15 cellular contexts compared by ENCODE assay signal in genomic region chr2:215270118-215270451, GRCh38. TPM values are rescaled to one million over a fixed set of nuclear protein-coding genes. Genes with fewer than 3 reads are reported as not detected.
DNase-seq lines count a peak whose midpoint lies in the region; ATAC-seq, FAIRE-seq and TF ChIP-seq lines count a peak whose summit lies in the region.
"Had no signal": no experiment of that assay in that cellular context is flagged by ENCODE, and none has a peak within 500 bp of the region (broad histone marks: within the 10 kb centered on the region; RNA-seq: fewer than 3 reads in every experiment).

No MANE protein-coding gene starts in this region.

- no peaks in the 10 kb centered on the region for H4K20me1 ChIP-seq in PC-3 (ENCODE audit: low read length)
- no peaks in the 10 kb centered on the region for H4K20me1 ChIP-seq in smooth muscle cell (ENCODE audit: low read depth)

- H3K27me3 ChIP-seq in PC-3 (ENCODE audit: low read length) (no peaks in the 10 kb centered on the region), endodermal cell (ENCODE audit: control insufficient read depth, insufficient read depth, low read length, poor library complexity, severe bottlenecking) (no peaks in the 10 kb centered on the region), smooth muscle cell (ENCODE audit: low read depth) (no peaks in the 10 kb centered on the region), prostate gland (replicated peaks; ENCODE audit: insufficient read depth) (no peaks in the 10 kb centered on the region)
- H3K27me3 ChIP-seq: transverse colon had no signal

- intact Hi-C loops in PC-3 (cut with micrococcal nuclease) (no loop called here), prostate gland (cut with DNase I) (loop anchor here (10.0 kb wide), 1 partner anchor 1465 kb away; no protein-coding TSS in a partner anchor)

- 99 to 100% methylated on average over 3 of the region's 4 CpGs for WGBS in endodermal cell (ENCODE audit: insufficient coverage in 1 of 2, insufficient read length in 1 of 2), 2 experiments
- 68% methylated on average over 4 of the region's 4 CpGs for WGBS in smooth muscle cell (ENCODE audit: low lambda C conversion rate)
- WGBS in prostate gland = 56% methylated on average over 4 of the region's 4 CpGs

- H3K4me3 Mint-ChIP-seq in endodermal cell = no peak overlapping the region
- H3K4me3 Mint-ChIP-seq: activated T-helper 1 cell treated with anti-CD3 and anti-CD28 coated beads, Interleukin-12 subunit alpha, Interleukin-12 subunit beta, Interleukin-2, Interleukin-4 antibody, amounts not matched to agents 30 ng/mL and 10 ng/mL and 1 ng/mL, durations not matched to agents 14 hours and 24 hours and 36 hours; memory B cell; stimulated activated effector memory CD8-positive, alpha-beta T cell treated with anti-CD3 and anti-CD28 coated beads, Interleukin-12 subunit alpha, Interleukin-12 subunit beta, amount 100 ng/mL, for 72 hours; T-helper 1 cell treated with Interleukin-12 subunit alpha and Interleukin-12 subunit beta and Interleukin-4 antibody, amounts not matched to agents 30 μg/mL and 1 μg/mL, for 36 hours had no signal

- H3K4me3 ChIP-seq in PC-3 (ENCODE audit: low read length) (no peak overlapping the region), endodermal cell (ENCODE audit: low read length) (no peak overlapping the region), smooth muscle cell (peak overlapping the region; percentile 54), prostate gland (no peak overlapping the region)
- H3K4me3 ChIP-seq: transverse colon had no signal

- CTCF ChIA-PET in PC-3 (lab: Charles Lee) = interaction anchor here (0.7 kb wide), 2 partner anchors 853 to 1013 kb away, joined by 4 to 6 read pairs; no protein-coding TSS in a partner anchor

- H2AFZ ChIP-seq in PC-3 (ENCODE audit: low read length) (no peak overlapping the region), smooth muscle cell (ENCODE audit: low read depth) (no peak overlapping the region)

- no peaks in the 10 kb centered on the region for H3K36me3 Mint-ChIP-seq in endodermal cell (ENCODE audit: low read depth)
- H3K36me3 Mint-ChIP-seq: stimulated activated effector memory CD8-positive, alpha-beta T cell treated with anti-CD3 and anti-CD28 coated beads, Interleukin-12 subunit alpha, Interleukin-12 subunit beta, amount 100 ng/mL, for 72 hours had no signal

- H3K4me1 ChIP-seq in PC-3 (ENCODE audit: insufficient read depth, low read length) (no peaks in the 10 kb centered on the region), endodermal cell (ENCODE audit: control insufficient read depth, insufficient read depth, low read length) (peaks cover 4% of the 10 kb centered on the region), smooth muscle cell (ENCODE audit: low read depth) (peaks cover 7% of the 10 kb centered on the region), prostate gland (replicated peaks) (no peaks in the 10 kb centered on the region)

- H3K79me2 ChIP-seq in PC-3 (ENCODE audit: low read length) = no peaks in the 10 kb centered on the region
- H3K79me2 ChIP-seq in smooth muscle cell (ENCODE audit: low read depth) = no peaks in the 10 kb centered on the region

- no TSS peak for BruUV-seq in PC-3 (replicated peaks; lab: Mats Ljungman, UMichigan)

- POLR2A ChIA-PET in PC-3 (lab: Charles Lee; ENCODE audit: unreplicated experiment) = no interaction called here

- no peaks in the 10 kb centered on the region for H3K9me2 ChIP-seq in PC-3 (replicated peaks; ENCODE audit: low read length)

- TF ChIP-seq CTCF in PC-3 (conservative IDR thresholded peaks at IDR 0.05; ENCODE audit: low read depth, low read length) (no peak; the same call in 1 of the 2 replicates), endodermal cell (conservative IDR thresholded peaks at IDR 0.05) (peak; percentile 24), smooth muscle cell (IDR thresholded peaks at IDR 0.05; ENCODE audit: borderline replicate concordance, insufficient read depth, poor library complexity, severe bottlenecking) (no peak), prostate gland (IDR thresholded peaks at IDR 0.05) (no peak)

- no peaks in the 10 kb centered on the region for H3K9me3 ChIP-seq in PC-3 (ENCODE audit: low read length)
- no peaks in the 10 kb centered on the region for H3K9me3 ChIP-seq in endodermal cell (ENCODE audit: control insufficient read depth, low read length)
- H3K9me3 ChIP-seq in smooth muscle cell (replicated peaks; ENCODE audit: low read depth) = no peaks in the 10 kb centered on the region
- H3K9me3 ChIP-seq in prostate gland = no peaks in the 10 kb centered on the region
- H3K9me3 ChIP-seq: transverse colon had no signal

- DNase-seq in PC-3 (no peak), endodermal cell (no peak), smooth muscle cell (lab: John Stamatoyannopoulos, UW; ENCODE audit: unreplicated experiment) (no peak), prostate gland (ENCODE audit: low spot score) (no peak), NCI-H526 (lab: John Stamatoyannopoulos, UW) (no peak), RCC 7860 (ENCODE audit: low spot score) (no peak)
- DNase-seq: cortex of kidney, NCI-H226 had no signal

- peaks cover 7% of the 10 kb centered on the region for H3K4me1 Mint-ChIP-seq in endodermal cell
- H3K4me1 Mint-ChIP-seq: memory B cell; stimulated activated effector memory CD8-positive, alpha-beta T cell treated with anti-CD3 and anti-CD28 coated beads, Interleukin-12 subunit alpha, Interleukin-12 subunit beta, amount 100 ng/mL, for 72 hours had no signal

- TF ChIP-seq POLR2A in prostate gland (IDR thresholded peaks at IDR 0.05) = no peak

- FAIRE-seq in RCC 7860 (lab: Jason Lieb, UNC) = no peak

- peak; percentile 9 for ATAC-seq in GM18511 (IDR thresholded peaks at IDR 0.05; ENCODE audit: unreplicated experiment)
- no peak for ATAC-seq in PC-3
- ATAC-seq: activated CD4-positive, CD25-positive, alpha-beta regulatory T cell treated with anti-CD3 and anti-CD28 coated beads, Interleukin-2, amount 50 U/mL, for 24 hours; stimulated activated effector memory CD8-positive, alpha-beta T cell treated with anti-CD3 and anti-CD28 coated beads, Interleukin-12 subunit alpha, Interleukin-12 subunit beta, amount 100 ng/mL, for 72 hours had no signal

- no peaks in the 10 kb centered on the region for H3K27me3 Mint-ChIP-seq in endodermal cell (ENCODE audit: insufficient read depth)

- H3K27ac ChIP-seq in PC-3 (ENCODE audit: low read length) (no peak overlapping the region), endodermal cell (ENCODE audit: low read depth, low read length) (no peak overlapping the region), smooth muscle cell (ENCODE audit: low read depth) (no peak overlapping the region), prostate gland (no peak overlapping the region)
- H3K27ac ChIP-seq: transverse colon had no signal

- H3K9me3 Mint-ChIP-seq in endodermal cell = no peaks in the 10 kb centered on the region
- H3K9me3 Mint-ChIP-seq: activated T-helper 1 cell treated with anti-CD3 and anti-CD28 coated beads, Interleukin-12 subunit alpha, Interleukin-12 subunit beta, Interleukin-2, Interleukin-4 antibody, amounts not matched to agents 30 ng/mL and 10 ng/mL and 1 ng/mL, durations not matched to agents 14 hours and 24 hours and 36 hours; memory B cell; stimulated activated effector memory CD8-positive, alpha-beta T cell treated with anti-CD3 and anti-CD28 coated beads, Interleukin-12 subunit alpha, Interleukin-12 subunit beta, amount 100 ng/mL, for 72 hours; T-helper 1 cell treated with Interleukin-12 subunit alpha and Interleukin-12 subunit beta and Interleukin-4 antibody, amounts not matched to agents 30 μg/mL and 1 μg/mL, for 36 hours had no signal

- no peak overlapping the region for H3K27ac Mint-ChIP-seq in endodermal cell
- H3K27ac Mint-ChIP-seq: activated T-helper 1 cell treated with anti-CD3 and anti-CD28 coated beads, Interleukin-12 subunit alpha, Interleukin-12 subunit beta, Interleukin-2, Interleukin-4 antibody, amounts not matched to agents 30 ng/mL and 10 ng/mL and 1 ng/mL, durations not matched to agents 14 hours and 24 hours and 36 hours; memory B cell; stimulated activated effector memory CD8-positive, alpha-beta T cell treated with anti-CD3 and anti-CD28 coated beads, Interleukin-12 subunit alpha, Interleukin-12 subunit beta, amount 100 ng/mL, for 72 hours; T-helper 1 cell treated with Interleukin-12 subunit alpha and Interleukin-12 subunit beta and Interleukin-4 antibody, amounts not matched to agents 30 μg/mL and 1 μg/mL, for 36 hours had no signal

- H3K36me3 ChIP-seq in PC-3 (ENCODE audit: low read depth, low read length) (no peaks in the 10 kb centered on the region), endodermal cell (ENCODE audit: control insufficient read depth, insufficient read depth, low read length) (no peaks in the 10 kb centered on the region), smooth muscle cell (ENCODE audit: low read depth) (no peaks in the 10 kb centered on the region), prostate gland (no peaks in the 10 kb centered on the region)
- H3K36me3 ChIP-seq: transverse colon had no signal

- H3K4me2 ChIP-seq in PC-3 (ENCODE audit: low read length) = peak overlapping the region; percentile 27; the same call in 1 of the 2 replicates
- peak overlapping the region; percentile 85 for H3K4me2 ChIP-seq in smooth muscle cell

- H3F3A ChIP-seq in PC-3 (ENCODE audit: low read length, unreplicated experiment) (no peaks in the 10 kb centered on the region), smooth muscle cell (ENCODE audit: low read depth) (no peaks in the 10 kb centered on the region)

- H3K9ac ChIP-seq in PC-3 (ENCODE audit: low read length) (no peak overlapping the region), endodermal cell (ENCODE audit: extremely low read depth, low read length, poor library complexity, severe bottlenecking) (no peak overlapping the region), smooth muscle cell (ENCODE audit: low read depth) (no peak overlapping the region)

RNA-seq across cellular contexts. Expression of gene ATIC, which starts 41.8 kb away (rescaled TPM):
- total RNA-seq in PC-3 (2014; rRNA removed) (41.7 and 78.8 TPM in 2 replicates), endodermal cell (100 to 1,000 TPM; 185 to 209 TPM), smooth muscle cell (10.7 and 28.3 TPM in 2 replicates), prostate gland (10 to 100 TPM; 23.7 to 46.6 TPM)
- polyA plus RNA-seq in endodermal cell (2013, experiment 1 of 2) = 122 TPM
- polyA plus RNA-seq in endodermal cell (2013, experiment 2 of 2) = 118 TPM
- 67.7 and 87.3 TPM in 2 replicates for polyA plus RNA-seq in smooth muscle cell
